In genomic region chr14:54444701-54445100, GRCh38 we compare ENCODE assay signal across 16 cellular contexts. TPM values are rescaled to one million over a fixed set of nuclear protein-coding genes. Genes with fewer than 3 reads are reported as not detected.
DNase-seq lines count a peak whose midpoint lies in the region; ATAC-seq and TF ChIP-seq lines count a peak whose summit lies in the region.
"Had no signal": no experiment of that assay in that cellular context is flagged by ENCODE, and none has a peak within 500 bp of the region (broad histone marks: within the 10 kb centered on the region; RNA-seq: fewer than 3 reads in every experiment).

No MANE protein-coding gene starts in this region.

- no peak overlapping the region for H4K91ac ChIP-seq in mesenchymal stem cell (ENCODE audit: low read length)

- DNase-seq in GM03348 (ENCODE audit: low spot score) = peak; percentile 60
- DNase-seq in breast epithelium (ENCODE audit: low spot score in 2 of 2) = no peak
- DNase-seq in mesenchymal stem cell = no peak
- DNase-seq in erythroblast (lab: John Stamatoyannopoulos, UW) = no peak
- DNase-seq in NCI-H2081 treated with DMSO at 0.1 percent for 48 hours (lab: John Stamatoyannopoulos, UW) = no peak
- DNase-seq in activated CD4-positive, alpha-beta T cell treated with anti-CD3 and anti-CD28 coated beads, Interleukin-2, amount 50 U/mL, for 1 hour = no peak
- DNase-seq: Calu3, IMR-90, Kasumi-1, NCI-H1930, NCI-H510A, NCI-H82, Peyer's patch, SIG-M5 had no signal

- H4K8ac ChIP-seq in mesenchymal stem cell (ENCODE audit: low read length) = no peak overlapping the region

- H3K4me3 ChIP-seq in breast epithelium (peak overlapping the region in 1 of 3 donors; percentile 17), mesenchymal stem cell (ENCODE audit: insufficient read depth in 1 of 2, low read depth in 1 of 2, low read length in 2 of 2) (peak overlapping the region in 1 of 2 experiments; percentile 54)
- H3K4me3 ChIP-seq: GM23338, Peyer's patch had no signal

- intact Hi-C loops in breast epithelium (cut with DNase I; ENCODE audit: low total_unique reads) = loop anchor here (2.0 kb wide), 1 partner anchor 46 kb away; no protein-coding TSS in a partner anchor

- H3K4me2 ChIP-seq in mesenchymal stem cell (ENCODE audit: low read length, poor library complexity, severe bottlenecking) = no peak overlapping the region
- H3K4me2 ChIP-seq: GM23338 had no signal

- H3K36me3 ChIP-seq in breast epithelium = no peaks in the 10 kb centered on the region
- no peaks in the 10 kb centered on the region for H3K36me3 ChIP-seq in mesenchymal stem cell (ENCODE audit: control insufficient read depth in 1 of 2, insufficient read depth in 2 of 2, low read depth in 1 of 2, low read length in 2 of 2)
- H3K36me3 ChIP-seq: Peyer's patch had no signal

- H3K4ac ChIP-seq in mesenchymal stem cell (ENCODE audit: low read depth in 1 of 2, low read length in 2 of 2) = no peak overlapping the region

- H3K18ac ChIP-seq in mesenchymal stem cell (ENCODE audit: low read depth in 1 of 2, low read length in 2 of 2) = no peak overlapping the region

- H3K4me1 ChIP-seq in breast epithelium = no peaks in the 10 kb centered on the region
- H3K4me1 ChIP-seq in mesenchymal stem cell (ENCODE audit: control insufficient read depth, insufficient read depth, low read depth, low read length) = peaks cover 2% of the 10 kb centered on the region

- no peak overlapping the region for H2AK5ac ChIP-seq in mesenchymal stem cell (ENCODE audit: low read length, severe bottlenecking)

- TF ChIP-seq POLR2A in breast epithelium (IDR thresholded peaks at IDR 0.05) (no peak), erythroblast (IDR thresholded peaks at IDR 0.05; ENCODE audit: low read length) (no peak)

- no peaks in the 10 kb centered on the region for H3K9me3 ChIP-seq in breast epithelium
- H3K9me3 ChIP-seq in mesenchymal stem cell (ENCODE audit: control insufficient read depth, low read length) = no peaks in the 10 kb centered on the region
- H3K9me3 ChIP-seq: Peyer's patch had no signal

- TF ChIP-seq CTCF in breast epithelium (IDR thresholded peaks at IDR 0.05) = no peak

- no peaks in the 10 kb centered on the region for H3K27me3 ChIP-seq in breast epithelium
- peaks cover 0 to 3% of the 10 kb centered on the region in 2 experiments for H3K27me3 ChIP-seq in mesenchymal stem cell (ENCODE audit: control insufficient read depth in 1 of 2, insufficient read depth in 1 of 2, low read length in 2 of 2)
- H3K27me3 ChIP-seq: Peyer's patch had no signal

- H2AFZ ChIP-seq in mesenchymal stem cell (ENCODE audit: low read depth, low read length) = no peak overlapping the region
- H2AFZ ChIP-seq: GM23338 had no signal

- H2BK5ac ChIP-seq in mesenchymal stem cell (ENCODE audit: low read depth, low read length, poor library complexity, severe bottlenecking) = no peak overlapping the region

- H2BK12ac ChIP-seq in mesenchymal stem cell (ENCODE audit: low read length in 2 of 2) = no peak overlapping the region

- no peak overlapping the region for H3K14ac ChIP-seq in mesenchymal stem cell (ENCODE audit: low read length in 2 of 2)

- ATAC-seq in HG03342 (IDR thresholded peaks at IDR 0.05; ENCODE audit: unreplicated experiment) = no peak
- ATAC-seq: GM23338 had no signal

- peak overlapping the region; percentile 8 to 64 for H3K27ac ChIP-seq in breast epithelium
- H3K27ac ChIP-seq in mesenchymal stem cell (ENCODE audit: low read length, poor library complexity, severe bottlenecking) = no peak overlapping the region
- H3K27ac ChIP-seq: Peyer's patch had no signal

- H2BK15ac ChIP-seq in mesenchymal stem cell (ENCODE audit: low read depth, poor library complexity, severe bottlenecking) = no peak overlapping the region

- H3K23ac ChIP-seq in mesenchymal stem cell (ENCODE audit: low read length in 2 of 2) = no peak overlapping the region

- WGBS in mesenchymal stem cell = 89% methylated on average over 7 of the region's 7 CpGs

- peak overlapping the region; percentile 55 for H3K9ac ChIP-seq in mesenchymal stem cell (ENCODE audit: low read length)

- H3K79me1 ChIP-seq in mesenchymal stem cell (replicated peaks; ENCODE audit: low read length, poor library complexity, severe bottlenecking) = no peaks in the 10 kb centered on the region

- no peak overlapping the region for H2BK120ac ChIP-seq in mesenchymal stem cell (ENCODE audit: low read depth, low read length)

RNA-seq across cellular contexts. Expression of gene CNIH1, which starts 3.5 kb away (rescaled TPM):
- total RNA-seq in breast epithelium = 100 to 1,000 TPM; 120 to 200 (median 146) TPM
- 195 TPM for polyA plus RNA-seq in mesenchymal stem cell (2013, experiment 1 of 2)
- 199 TPM for polyA plus RNA-seq in mesenchymal stem cell (2013, experiment 2 of 2)

RNA-seq across cellular contexts. Expression of gene GMFB, which starts 44.1 kb away (rescaled TPM):
- 10 to 100 TPM; 43.3 to 82.5 (median 64.6) TPM for total RNA-seq in breast epithelium
- polyA plus RNA-seq in mesenchymal stem cell (2013, experiment 1 of 2) = 44.1 TPM
- polyA plus RNA-seq in mesenchymal stem cell (2013, experiment 2 of 2) = 45.1 TPM

RNA-seq across cellular contexts. Expression of gene CDKN3, which starts 47.9 kb away (rescaled TPM):
- 1 to 10 TPM; 2.0 to 4.3 (median 2.9) TPM for total RNA-seq in breast epithelium
- 12.2 TPM for polyA plus RNA-seq in mesenchymal stem cell (2013, experiment 1 of 2)
- polyA plus RNA-seq in mesenchymal stem cell (2013, experiment 2 of 2) = 14.2 TPM
